13 cellular contexts compared by ENCODE assay signal in the genomic region with DNA sequence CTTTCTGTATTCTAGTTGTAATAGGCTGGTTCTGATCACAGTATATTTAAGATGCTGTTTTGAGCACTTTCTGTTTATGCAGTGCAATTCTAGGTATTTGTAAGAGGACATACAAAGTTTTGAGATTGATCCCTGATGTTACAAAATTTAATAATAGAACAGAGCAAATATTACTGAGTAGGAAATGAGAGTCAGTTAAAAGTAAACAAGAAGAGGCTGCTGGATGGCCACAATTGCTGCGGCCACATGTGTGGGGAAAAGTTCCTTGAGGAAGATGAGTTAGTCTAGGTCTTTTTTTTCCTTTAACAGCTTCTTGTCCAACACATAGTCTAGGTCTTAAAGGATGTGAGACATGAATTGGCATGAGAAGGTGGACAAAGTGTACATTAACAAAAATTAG. TPM values are rescaled to one million over a fixed set of nuclear protein-coding genes. Genes with fewer than 3 reads are reported as not detected.
DNase-seq lines count a peak whose midpoint lies in the region; ATAC-seq and TF ChIP-seq lines count a peak whose summit lies in the region.
"Had no signal": no experiment of that assay in that cellular context is flagged by ENCODE, and none has a peak within 500 bp of the region (broad histone marks: within the 10 kb centered on the region; RNA-seq: fewer than 3 reads in every experiment).

No MANE protein-coding gene starts in this region.

- H4K8ac ChIP-seq in trophoblast cell (ENCODE audit: low read depth, low read length) = no peak overlapping the region

- no peak for TF ChIP-seq CTCF in CD8-positive, alpha-beta T cell (IDR thresholded peaks at IDR 0.05)
- TF ChIP-seq CTCF in PC-3 (conservative IDR thresholded peaks at IDR 0.05; ENCODE audit: low read depth, low read length) = no peak

- no peaks in the 10 kb centered on the region for H3K27me3 Mint-ChIP-seq in CD8-positive, alpha-beta T cell (ENCODE audit: low read depth)

- H3K36me3 Mint-ChIP-seq in CD8-positive, alpha-beta T cell = peaks cover 15% of the 10 kb centered on the region

- H3K9me2 ChIP-seq in PC-3 (replicated peaks; ENCODE audit: low read length) = no peaks in the 10 kb centered on the region

- no peak overlapping the region for H2AFZ ChIP-seq in PC-3 (ENCODE audit: low read length)
- H2AFZ ChIP-seq in trophoblast cell (ENCODE audit: insufficient read depth, low read length, poor library complexity) = no peak overlapping the region

- H3K9me3 Mint-ChIP-seq in CD8-positive, alpha-beta T cell = no peaks in the 10 kb centered on the region

- no peaks in the 10 kb centered on the region for H3K27me3 ChIP-seq in CD8-positive, alpha-beta T cell (ENCODE audit: insufficient read depth, low read length)
- H3K27me3 ChIP-seq in PC-3 (ENCODE audit: low read length) (no peaks in the 10 kb centered on the region), trophoblast cell (ENCODE audit: insufficient read depth, low read length) (no peaks in the 10 kb centered on the region)

- H3K9ac ChIP-seq in PC-3 (ENCODE audit: low read length) (no peak overlapping the region), trophoblast cell (ENCODE audit: low read length) (no peak overlapping the region)

- no peak overlapping the region for H2AK5ac ChIP-seq in trophoblast cell (ENCODE audit: low read length)

- H3K4me1 Mint-ChIP-seq in CD8-positive, alpha-beta T cell (ENCODE audit: low read depth) = peaks cover 72% of the 10 kb centered on the region

- no peak for ATAC-seq in CD8-positive, alpha-beta T cell
- peak; percentile 60 for ATAC-seq in PC-3

- H2BK120ac ChIP-seq in trophoblast cell (ENCODE audit: insufficient read depth, low read length, poor library complexity) = no peak overlapping the region

- no peak overlapping the region for H3K23ac ChIP-seq in trophoblast cell (ENCODE audit: low read length)

- H4K20me1 ChIP-seq in PC-3 (ENCODE audit: low read length) = peaks cover 27% of the 10 kb centered on the region; the same call in 1 of the 2 replicates

- H3K4me2 ChIP-seq in PC-3 (ENCODE audit: low read length) (0 out of 2 replicates have a peak overlapping the region, but pooled peaks have one; percentile 10), trophoblast cell (ENCODE audit: low read length) (no peak overlapping the region)

- DNase-seq in CD8-positive, alpha-beta T cell = no peak
- DNase-seq in PC-3 = no peak
- peak; percentile 56 for DNase-seq in fibroblast of gingiva (ENCODE audit: low read depth)
- DNase-seq in trophoblast cell = no peak
- no peak for DNase-seq in HK-2 (ENCODE audit: unreplicated experiment)
- no peak for DNase-seq in NCI-H2196 (lab: John Stamatoyannopoulos, UW; ENCODE audit: unreplicated experiment)
- DNase-seq in dermis blood vessel endothelial cell = no peak
- DNase-seq: Calu3; effector memory CD4-positive, alpha-beta T cell; kidney; right cardiac atrium; SIG-M5 had no signal

- no peaks in the 10 kb centered on the region for H3F3A ChIP-seq in PC-3 (ENCODE audit: low read length, unreplicated experiment)

- no peaks in the 10 kb centered on the region for H3K36me3 ChIP-seq in CD8-positive, alpha-beta T cell (ENCODE audit: insufficient read depth, low read length)
- H3K36me3 ChIP-seq in PC-3 (ENCODE audit: low read depth, low read length) = no peaks in the 10 kb centered on the region
- H3K36me3 ChIP-seq in trophoblast cell (ENCODE audit: control insufficient read depth in 1 of 2, insufficient read depth in 2 of 2, low read length in 2 of 2) = no peaks in the 10 kb centered on the region

- no TSS peak for BruUV-seq in PC-3 (replicated peaks; lab: Mats Ljungman, UMichigan)

- H3K4me3 Mint-ChIP-seq in CD8-positive, alpha-beta T cell = peak overlapping the region; percentile 26

- no CpG with 5 or more reads among the region's 1 CpG for WGBS in trophoblast cell (ENCODE audit: extremely low coverage, insufficient coverage, insufficient read length)

- no peak overlapping the region for H2BK5ac ChIP-seq in trophoblast cell (ENCODE audit: low read depth, low read length, poor library complexity)

- H4K12ac ChIP-seq in trophoblast cell (ENCODE audit: low read depth, low read length) = no peak overlapping the region

- H4K91ac ChIP-seq in trophoblast cell (ENCODE audit: low read depth, low read length) = no peak overlapping the region

- H2BK12ac ChIP-seq in trophoblast cell (ENCODE audit: low read length) = no peak overlapping the region

- no peak overlapping the region for H3K27ac ChIP-seq in CD8-positive, alpha-beta T cell (ENCODE audit: low read depth, low read length)
- H3K27ac ChIP-seq in PC-3 (ENCODE audit: low read length) = no peak overlapping the region
- no peak overlapping the region for H3K27ac ChIP-seq in trophoblast cell (ENCODE audit: low read depth, low read length)

- no peak overlapping the region for H3K4me3 ChIP-seq in CD8-positive, alpha-beta T cell (ENCODE audit: low read depth, low read length)
- no peak overlapping the region for H3K4me3 ChIP-seq in PC-3 (ENCODE audit: low read length)
- no peak overlapping the region for H3K4me3 ChIP-seq in trophoblast cell (ENCODE audit: low read depth, low read length)
- H3K4me3 ChIP-seq: HAP-1 had no signal

- H3K79me2 ChIP-seq in PC-3 (ENCODE audit: low read length) (peaks cover 97% of the 10 kb centered on the region), trophoblast cell (ENCODE audit: control insufficient read depth, insufficient read depth, low read length, poor library complexity) (peaks cover 22% of the 10 kb centered on the region)

- peaks cover 60% of the 10 kb centered on the region for H3K4me1 ChIP-seq in CD8-positive, alpha-beta T cell (ENCODE audit: insufficient read depth, low read length)
- H3K4me1 ChIP-seq in PC-3 (ENCODE audit: insufficient read depth, low read length) (peaks cover 5% of the 10 kb centered on the region), trophoblast cell (ENCODE audit: control insufficient read depth in 1 of 2, insufficient read depth in 2 of 2, low read length in 2 of 2) (peaks cover 2 to 4% of the 10 kb centered on the region in 2 experiments)

- no peak overlapping the region for H3K14ac ChIP-seq in trophoblast cell (ENCODE audit: low read length)

- H3K9me3 ChIP-seq in CD8-positive, alpha-beta T cell (ENCODE audit: low read length) = no peaks in the 10 kb centered on the region
- H3K9me3 ChIP-seq in PC-3 (ENCODE audit: low read length) (no peaks in the 10 kb centered on the region), trophoblast cell (ENCODE audit: insufficient read depth, low read depth, low read length) (no peaks in the 10 kb centered on the region)
- H3K9me3 ChIP-seq: HAP-1 had no signal

- no peaks in the 10 kb centered on the region for H3K79me1 ChIP-seq in trophoblast cell (ENCODE audit: low read length)

- CTCF ChIA-PET in CD8-positive, alpha-beta T cell (lab: Charles Lee) = no interaction called here
- CTCF ChIA-PET in PC-3 (lab: Charles Lee) = interaction anchor here (0.6 kb wide), 1 partner anchor 20 kb away, joined by 4 read pairs; no protein-coding TSS in a partner anchor

- no peak overlapping the region for H3K18ac ChIP-seq in trophoblast cell (ENCODE audit: low read length)

- peak overlapping the region; percentile 25 for H3K27ac Mint-ChIP-seq in CD8-positive, alpha-beta T cell

- H3K4ac ChIP-seq in trophoblast cell (ENCODE audit: low read depth, low read length) = peak overlapping the region; percentile 64

- POLR2A ChIA-PET in CD8-positive, alpha-beta T cell (lab: Charles Lee) = interaction anchor here (2.2 kb wide), 1 partner anchor 11 kb away, joined by 16 read pairs; the partner anchor contains the start of gene EHMT1
- POLR2A ChIA-PET in PC-3 (lab: Charles Lee; ENCODE audit: unreplicated experiment) = no interaction called here

- intact Hi-C loops in CD8-positive, alpha-beta T cell (cut with DNase I, micrococcal nuclease) = no loop called here
- intact Hi-C loops in PC-3 (cut with micrococcal nuclease) = no loop called here

RNA-seq across cellular contexts. Expression of gene EHMT1, which starts 11.3 kb away (rescaled TPM):
- total RNA-seq in CD8-positive, alpha-beta T cell = 10 to 100 TPM; 83.1 to 86.2 TPM
- total RNA-seq in PC-3 (2014; rRNA removed) = 42.8 and 76.3 TPM in 2 replicates
- polyA plus RNA-seq in trophoblast cell (2013) = 39.4 and 40.8 TPM in 2 replicates
- total RNA-seq in dermis blood vessel endothelial cell = 65.3 and 89.3 TPM in 2 replicates

RNA-seq across cellular contexts. Expression of gene ARRDC1, which starts 24.6 kb away (rescaled TPM):
- total RNA-seq in CD8-positive, alpha-beta T cell = 10 to 100 TPM; 30.8 to 35.9 TPM
- 77.5 and 78.0 TPM in 2 replicates for total RNA-seq in PC-3 (2014; rRNA removed)
- 39.9 and 42.1 TPM in 2 replicates for polyA plus RNA-seq in trophoblast cell (2013)
- total RNA-seq in dermis blood vessel endothelial cell = 34.2 and 43.1 TPM in 2 replicates

RNA-seq across cellular contexts. Expression of gene ZMYND19, which starts 39.8 kb away (rescaled TPM):
- 10 to 100 TPM in 1 of 2 experiments, 1 to 10 TPM in 1; 9.0 to 10.3 TPM for total RNA-seq in CD8-positive, alpha-beta T cell
- total RNA-seq in PC-3 (2014; rRNA removed) = 39.5 and 42.6 TPM in 2 replicates
- 17.6 and 18.7 TPM in 2 replicates for polyA plus RNA-seq in trophoblast cell (2013)
- total RNA-seq in dermis blood vessel endothelial cell = 16.8 and 18.4 TPM in 2 replicates

RNA-seq across cellular contexts. Expression of gene DPH7, which starts 51.4 kb away (rescaled TPM):
- 10 to 100 TPM; 47.0 to 49.8 TPM for total RNA-seq in CD8-positive, alpha-beta T cell
- total RNA-seq in PC-3 (2014; rRNA removed) (35.1 and 40.9 TPM in 2 replicates), dermis blood vessel endothelial cell (30.8 and 31.1 TPM in 2 replicates)
- 19.3 and 20.3 TPM in 2 replicates for polyA plus RNA-seq in trophoblast cell (2013)
